8 cellular contexts compared by ENCODE assay signal in the genomic region with DNA sequence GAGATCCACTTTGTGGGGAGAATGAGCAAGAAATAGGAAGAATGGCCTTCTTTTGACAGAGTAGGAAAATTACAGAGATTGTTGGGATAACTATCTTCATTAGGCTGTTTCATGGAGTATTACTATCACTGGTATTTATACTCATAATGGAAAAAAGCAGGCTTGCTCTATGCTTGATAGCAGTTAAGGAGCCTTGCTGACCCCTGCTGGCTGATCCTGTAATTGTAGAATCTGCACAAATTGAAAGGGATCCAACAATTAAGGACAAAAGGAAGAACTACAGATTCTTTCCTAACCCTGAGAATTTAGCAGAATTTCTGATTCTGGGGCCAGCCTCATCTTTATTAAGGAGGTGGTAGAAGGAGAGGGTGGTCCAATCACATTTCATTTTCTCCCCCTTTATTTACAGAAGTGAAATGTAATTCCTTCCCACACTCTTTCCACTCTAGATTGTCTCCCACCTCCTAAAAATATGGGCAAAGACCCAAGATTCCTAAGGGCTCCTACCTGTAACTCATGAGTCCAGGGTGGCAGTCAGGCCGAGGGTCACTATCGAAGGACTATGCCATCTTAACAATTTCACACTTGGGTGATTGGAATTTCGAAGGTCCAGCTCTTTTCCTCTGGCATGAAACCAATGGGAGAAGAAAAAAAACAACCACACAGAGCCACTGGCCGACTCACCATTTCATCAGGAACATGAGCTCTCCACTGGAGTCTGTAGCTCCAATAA. TPM values are rescaled to one million over a fixed set of nuclear protein-coding genes. Genes with fewer than 3 reads are reported as not detected.
DNase-seq lines count a peak whose midpoint lies in the region; ATAC-seq, FAIRE-seq and TF ChIP-seq lines count a peak whose summit lies in the region.

No MANE protein-coding gene starts in this region.

- TF ChIP-seq RAD21 in GM12878 (IDR thresholded peaks at IDR 0.05; ENCODE audit: insufficient read depth, low read depth, low read length), result peak; percentile 86

- H3K9me3 Mint-ChIP-seq in immature natural killer cell, result no peaks in the 10 kb centered on the region

- peaks cover 3 to 14% (median 5%) of the 10 kb centered on the region in 3 donors for H3K36me3 Mint-ChIP-seq in immature natural killer cell

- intact Hi-C loops in GM12878 (cut with micrococcal nuclease; ENCODE audit: unreplicated experiment), result loop anchor here (1.0 kb wide), 1 partner anchor 48 kb away; no protein-coding TSS in a partner anchor

- DNase-seq in GM10248 (ENCODE audit: extremely low spot score), result peak; percentile 64
- DNase-seq in NCI-H128 (lab: John Stamatoyannopoulos, UW; ENCODE audit: unreplicated experiment), result peak; percentile 17
- no peak for DNase-seq in GM12878 (ENCODE audit: low read depth, low spot score)
- DNase-seq in immature natural killer cell, result peak; percentile 62 to 71 (median 67)
- DNase-seq in stimulated activated CD4-positive, alpha-beta T cell treated with anti-CD3 and anti-CD28 coated beads, Interleukin-12 subunit alpha, Interleukin-12 subunit beta, amount 100 ng/mL, for 48 hours (ENCODE audit: low read depth in 2 of 3, low spot score in 1 of 3), result peak; percentile 41 to 78 (median 64)

- ATAC-seq in GM12878 (peak; percentile 84), HG03342 (IDR thresholded peaks at IDR 0.05; ENCODE audit: unreplicated experiment) (no peak), GM21381 (IDR thresholded peaks at IDR 0.05; ENCODE audit: unreplicated experiment) (no peak)

- H3K27me3 ChIP-seq in GM12878 (replicated peaks in 1 of 2; ENCODE audit: control insufficient read depth in 2 of 2, insufficient read depth in 2 of 2, low read length in 1 of 2), result no peaks in the 10 kb centered on the region

- no peaks in the 10 kb centered on the region for H4K20me1 ChIP-seq in GM12878 (ENCODE audit: control insufficient read depth, insufficient read depth)

- H3K27ac ChIP-seq in GM12878 (ENCODE audit: control insufficient read depth, insufficient read depth), result no peak overlapping the region

- TF ChIP-seq EP300 in GM12878 (IDR thresholded peaks at IDR 0.05; ENCODE audit: borderline replicate concordance in 1 of 2, control insufficient read depth in 1 of 2, low read depth in 2 of 2, low read length in 2 of 2), result no peak

- no peaks in the 10 kb centered on the region for H3K4me1 ChIP-seq in GM12878 (ENCODE audit: control insufficient read depth, insufficient read depth, low read length)

- no peak overlapping the region for H3K4me3 ChIP-seq in GM12878

- H3K4me1 Mint-ChIP-seq in immature natural killer cell, result no peaks in the 10 kb centered on the region

- RAD21 ChIA-PET in GM12878 (lab: Charles Lee; ENCODE audit: unreplicated experiment), result interaction anchor here (0.7 to 9.2 kb wide), 8 partner anchors 26 to 172 kb away, joined by 3 to 117 read pairs (median 4); a partner anchor contains a TSS

- TF ChIP-seq POLR2A in GM12878 (IDR thresholded peaks at IDR 0.05; ENCODE audit: low read depth, low read length), result no peak

- H3K4me3 Mint-ChIP-seq in immature natural killer cell, result no peak overlapping the region

- no peak overlapping the region for H3K4me2 ChIP-seq in GM12878 (ENCODE audit: control insufficient read depth, insufficient read depth)

- in situ Hi-C loops in GM12878 (cut with MboI), result no loop called here

- no peak overlapping the region for H3K27ac Mint-ChIP-seq in immature natural killer cell

- no peaks in the 10 kb centered on the region for H3K9me3 ChIP-seq in GM12878 (replicated peaks; ENCODE audit: control insufficient read depth, insufficient read depth, low read length)

- POLR2A ChIA-PET in GM10248 (lab: Yijun Ruan, JAX), result interaction anchor here (0.6 kb wide), 1 partner anchor 10 kb away, joined by 3 read pairs; no protein-coding TSS in a partner anchor
- POLR2A ChIA-PET in GM12878 (lab: Charles Lee), result interaction anchor here (0.7 to 1.6 kb wide), 5 partner anchors 18 to 48 kb away, joined by 3 to 6 read pairs (median 4); no protein-coding TSS in a partner anchor

- peak; percentile 81 for TF ChIP-seq CTCF in GM10248 (IDR thresholded peaks at IDR 0.05; ENCODE audit: control extremely low read depth, extremely low read depth, low read depth, missing control alignments)
- peak; percentile 75 to 91 (median 79) for TF ChIP-seq CTCF in GM12878 (IDR thresholded peaks at IDR 0.05 in 2 of 3, conservative IDR thresholded peaks at IDR 0.05 in 1 of 3; ENCODE audit: control insufficient read depth in 2 of 3, extremely low read depth in 1 of 3, insufficient read depth in 1 of 3, low read depth in 3 of 3, low read length in 3 of 3)

- peaks cover 2% of the 10 kb centered on the region for H3K79me2 ChIP-seq in GM12878 (ENCODE audit: control insufficient read depth, insufficient read depth, low read length)

- WGBS in GM12878 (ENCODE audit: insufficient coverage, insufficient replicate concordance, low lambda C conversion rate, missing lambda C conversion rate), result 51% methylated on average over 4 of the region's 4 CpGs

- BruUV-seq in GM12878 (replicated peaks; lab: Mats Ljungman, UMichigan), result no TSS peak

- H3K27me3 Mint-ChIP-seq in immature natural killer cell (ENCODE audit: low read depth in 3 of 3), result no peaks in the 10 kb centered on the region

- CTCF ChIA-PET in GM10248 (lab: Yijun Ruan, JAX) (interaction anchor here (0.7 to 13.5 kb wide), 30 partner anchors 9 to 549 kb away, joined by 3 to 214 read pairs (median 6); a partner anchor contains a TSS), GM12878 (lab: Yijun Ruan, JAX) (interaction anchor here (0.6 to 17.1 kb wide), 25 partner anchors 9 to 614 kb away, joined by 3 to 525 read pairs (median 5); a partner anchor contains a TSS)

- H3K9ac ChIP-seq in GM12878 (ENCODE audit: control insufficient read depth, insufficient read depth, low read length), result no peak overlapping the region

- SMC1A ChIA-PET in GM12878 (lab: Charles Lee; ENCODE audit: uncharacterized antibody, unreplicated experiment), result interaction anchor here (0.8 to 11.1 kb wide), 16 partner anchors 17 to 273 kb away, joined by 3 to 205 read pairs (median 6); a partner anchor contains a TSS

- no peak overlapping the region for H2AFZ ChIP-seq in GM12878 (ENCODE audit: control insufficient read depth, low read depth, low read length)

- H3K36me3 ChIP-seq in GM12878 (ENCODE audit: control insufficient read depth in 2 of 2, insufficient read depth in 2 of 2, low read length in 1 of 2), result peaks cover 10% of the 10 kb centered on the region in 2 experiments; a peak in 3 of 4 replicates

- FAIRE-seq in TTC549 (lab: Jason Lieb, UNC), result peak; percentile 66
- peak; percentile 81 for FAIRE-seq in GM12878 (lab: Jason Lieb, UNC)

RNA-seq across cellular contexts. Expression of a gene that starts 26.3 kb away (rescaled TPM):
- total RNA-seq in GM12878 (2013; cell fraction: nucleolus; rRNA removed), result 68.6 and 83.4 TPM in 2 replicates
- total RNA-seq in GM12878 (2014; rRNA removed) (16.5 and 16.8 TPM in 2 replicates), GM12878 (2014; rRNA removed; fragmentation: Illumina TruSeq; extraction: Trizol) (36.2 and 39.9 TPM in 2 replicates), GM12878 (2021) (62.3 and 72.8 TPM in 2 replicates)
- 52.9 TPM for polyA plus RNA-seq in GM12878 (2011; ENCODE audit: low read depth)
- polyA plus RNA-seq in GM12878 (2011; rRNA removed) (84.5 and 104 TPM in 2 replicates), GM12878 (2014; fragmentation: Illumina TruSeq; extraction: Trizol) (60.5 and 63.8 TPM in 2 replicates), GM12878 (2014; fragmentation: Nextera tagmentation; extraction: Ambion mirVana) (1 to 10 TPM; 3.8 to 4.1 TPM), GM12878 (2014; rRNA removed) (44.7 and 48.6 TPM in 2 replicates), GM12878 (2016; fragmentation: Nextera tagmentation; extraction: Ambion mirVana) (10 to 100 TPM; 11.1 to 11.5 TPM), immature natural killer cell (10 to 100 TPM in 1 of 3 donors, 1 to 10 TPM in 2; 5.9 to 18.4 (median 7.1) TPM)
- polyA plus RNA-seq in GM12878 (2011; cell fraction: cytosol; rRNA removed), result 78.3 and 81.2 TPM in 2 replicates
- 72.4 and 101 TPM in 2 replicates for polyA plus RNA-seq in GM12878 (2011; cell fraction: nucleus; rRNA removed)
- polyA plus RNA-seq in GM12878 (2012), result 70.1 and 111 TPM in 2 replicates
- polyA minus RNA-seq in GM12878 (2011; rRNA and poly(A)+ RNA removed), result 71.0 and 98.3 TPM in 2 replicates
- 30.1 and 32.1 TPM in 2 replicates for polyA minus RNA-seq in GM12878 (2011; cell fraction: cytosol; rRNA and poly(A)+ RNA removed)
- polyA minus RNA-seq in GM12878 (2011; cell fraction: nucleus; rRNA and poly(A)+ RNA removed), result 22.1 and 37.8 TPM in 2 replicates

RNA-seq across cellular contexts. Expression of a gene that starts 26.8 kb away (rescaled TPM):
- 12.3 and 13.8 TPM in 2 replicates for total RNA-seq in GM12878 (2013; cell fraction: nucleolus; rRNA removed)
- total RNA-seq in GM12878 (2014; rRNA removed) (46.1 and 48.2 TPM in 2 replicates), GM12878 (2014; rRNA removed; fragmentation: Illumina TruSeq; extraction: Trizol) (76.7 and 76.9 TPM in 2 replicates), GM12878 (2021) (55.6 and 57.2 TPM in 2 replicates)
- 43.2 TPM for polyA plus RNA-seq in GM12878 (2011; ENCODE audit: low read depth)
- polyA plus RNA-seq in GM12878 (2011; rRNA removed) (39.3 and 52.5 TPM in 2 replicates), GM12878 (2014; fragmentation: Illumina TruSeq; extraction: Trizol) (99.2 and 133 TPM in 2 replicates), GM12878 (2014; fragmentation: Nextera tagmentation; extraction: Ambion mirVana) (10 to 100 TPM; 11.8 to 20.3 TPM), GM12878 (2014; rRNA removed) (43.4 and 45.4 TPM in 2 replicates), GM12878 (2016; fragmentation: Nextera tagmentation; extraction: Ambion mirVana) (10 to 100 TPM; 36.6 to 41.6 TPM), immature natural killer cell (10 to 100 TPM; 19.3 to 30.0 (median 27.0) TPM)
- 22.2 and 24.0 TPM in 2 replicates for polyA plus RNA-seq in GM12878 (2011; cell fraction: cytosol; rRNA removed)
- 11.3 and 14.8 TPM in 2 replicates for polyA plus RNA-seq in GM12878 (2011; cell fraction: nucleus; rRNA removed)
- 52.7 and 64.5 TPM in 2 replicates for polyA plus RNA-seq in GM12878 (2012)
- 13.1 TPM in 2 replicates for polyA minus RNA-seq in GM12878 (2011; rRNA and poly(A)+ RNA removed)
- 10.4 and 11.5 TPM in 2 replicates for polyA minus RNA-seq in GM12878 (2011; cell fraction: cytosol; rRNA and poly(A)+ RNA removed)
- polyA minus RNA-seq in GM12878 (2011; cell fraction: nucleus; rRNA and poly(A)+ RNA removed), result 3.0 and 5.5 TPM in 2 replicates

RNA-seq across cellular contexts. Expression of a gene that starts 33.1 kb away (rescaled TPM):
- 99.3 and 112 TPM in 2 replicates for total RNA-seq in GM12878 (2013; cell fraction: nucleolus; rRNA removed)
- total RNA-seq in GM12878 (2014; rRNA removed) (63.7 and 69.0 TPM in 2 replicates), GM12878 (2014; rRNA removed; fragmentation: Illumina TruSeq; extraction: Trizol) (62.3 and 63.1 TPM in 2 replicates), GM12878 (2021) (60.8 and 63.4 TPM in 2 replicates)
- polyA plus RNA-seq in GM12878 (2011; ENCODE audit: low read depth), result 61.3 TPM
- polyA plus RNA-seq in GM12878 (2011; rRNA removed) (116 and 127 TPM in 2 replicates), GM12878 (2014; fragmentation: Illumina TruSeq; extraction: Trizol) (66.0 and 77.8 TPM in 2 replicates), GM12878 (2014; fragmentation: Nextera tagmentation; extraction: Ambion mirVana) (10 to 100 TPM; 61.3 to 75.6 TPM), GM12878 (2014; rRNA removed) (60.9 and 64.2 TPM in 2 replicates), GM12878 (2016; fragmentation: Nextera tagmentation; extraction: Ambion mirVana) (10 to 100 TPM; 34.2 to 39.9 TPM), immature natural killer cell (10 to 100 TPM; 37.1 to 44.7 (median 41.2) TPM)
- polyA plus RNA-seq in GM12878 (2011; cell fraction: cytosol; rRNA removed), result 107 and 138 TPM in 2 replicates
- 75.2 and 94.2 TPM in 2 replicates for polyA plus RNA-seq in GM12878 (2011; cell fraction: nucleus; rRNA removed)
- polyA plus RNA-seq in GM12878 (2012), result 52.4 and 59.0 TPM in 2 replicates
- polyA minus RNA-seq in GM12878 (2011; rRNA and poly(A)+ RNA removed), result 92.8 and 107 TPM in 2 replicates
- 31.8 and 40.1 TPM in 2 replicates for polyA minus RNA-seq in GM12878 (2011; cell fraction: cytosol; rRNA and poly(A)+ RNA removed)
- 31.7 and 39.3 TPM in 2 replicates for polyA minus RNA-seq in GM12878 (2011; cell fraction: nucleus; rRNA and poly(A)+ RNA removed)

RNA-seq across cellular contexts. Expression of a gene that starts 36.9 kb away (rescaled TPM):
- total RNA-seq in GM12878 (2013; cell fraction: nucleolus; rRNA removed), result 0.86 TPM in 1 of 2 replicates, not detected in the other
- total RNA-seq in GM12878 (2014; rRNA removed) (0.93 and 1.6 TPM in 2 replicates), GM12878 (2014; rRNA removed; fragmentation: Illumina TruSeq; extraction: Trizol) (2.3 and 2.7 TPM in 2 replicates), GM12878 (2021) (3.6 and 4.3 TPM in 2 replicates)
- 2.1 TPM for polyA plus RNA-seq in GM12878 (2011; ENCODE audit: low read depth)
- polyA plus RNA-seq in GM12878 (2011; rRNA removed) (0.20 and 0.27 TPM in 2 replicates), GM12878 (2014; fragmentation: Illumina TruSeq; extraction: Trizol) (1.8 and 3.3 TPM in 2 replicates), GM12878 (2014; fragmentation: Nextera tagmentation; extraction: Ambion mirVana) (1 to 10 TPM; 2.5 to 2.9 TPM), GM12878 (2014; rRNA removed) (2.7 and 3.1 TPM in 2 replicates), GM12878 (2016; fragmentation: Nextera tagmentation; extraction: Ambion mirVana) (1 to 10 TPM; 2.0 to 3.2 TPM), immature natural killer cell (10 to 100 TPM; 38.9 to 64.2 (median 41.3) TPM)
- polyA plus RNA-seq in GM12878 (2011; cell fraction: cytosol; rRNA removed), result 0.12 and 0.40 TPM in 2 replicates
- 0.22 and 0.48 TPM in 2 replicates for polyA plus RNA-seq in GM12878 (2011; cell fraction: nucleus; rRNA removed)
- 3.1 and 4.2 TPM in 2 replicates for polyA plus RNA-seq in GM12878 (2012)
- not detected in 2 replicates for polyA minus RNA-seq in GM12878 (2011; rRNA and poly(A)+ RNA removed)
- polyA minus RNA-seq in GM12878 (2011; cell fraction: cytosol; rRNA and poly(A)+ RNA removed), result not detected in 2 replicates
- polyA minus RNA-seq in GM12878 (2011; cell fraction: nucleus; rRNA and poly(A)+ RNA removed), result not detected in 2 replicates
